ENCODE assay signal across 20 cellular contexts in the genomic region with DNA sequence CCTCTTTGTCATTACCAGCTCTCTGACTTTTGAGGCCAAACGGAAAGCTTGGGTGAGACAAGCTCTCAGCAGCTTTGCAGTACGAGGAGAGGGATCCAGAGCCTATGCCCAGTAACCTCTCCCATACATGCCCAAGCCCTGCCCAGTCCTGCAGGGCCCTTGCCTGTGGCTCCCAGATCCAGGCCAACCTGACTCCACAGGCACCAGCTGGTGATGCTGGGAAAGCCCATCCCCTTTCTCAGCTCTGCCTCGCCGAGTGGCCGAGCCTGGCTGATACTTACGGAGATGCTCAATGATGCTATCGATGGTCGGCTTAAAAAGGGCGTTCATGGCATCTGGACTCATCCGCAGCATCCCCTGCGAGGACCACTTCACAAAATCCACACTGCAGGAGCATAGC. TPM values are rescaled to one million over a fixed set of nuclear protein-coding genes. Genes with fewer than 3 reads are reported as not detected.
DNase-seq lines count a peak whose midpoint lies in the region; ATAC-seq and TF ChIP-seq lines count a peak whose summit lies in the region.
"Had no signal": no experiment of that assay in that cellular context is flagged by ENCODE, and none has a peak within 500 bp of the region (broad histone marks: within the 10 kb centered on the region; RNA-seq: fewer than 3 reads in every experiment).

No MANE protein-coding gene starts in this region.

- ATAC-seq in WTC11, result peak; percentile 24; the same call in 1 of the 2 replicates
- ATAC-seq in right lobe of liver, result no peak
- ATAC-seq in activated CD8-positive, alpha-beta T cell treated with anti-CD3 and anti-CD28 coated beads for 36 hours, result no peak
- ATAC-seq: HCT116 had no signal

- DNase-seq in NCI-H524 (lab: John Stamatoyannopoulos, UW) (peak; percentile 68 to 83), WTC11 (ENCODE audit: low spot score) (no peak), mesenteric fat pad (ENCODE audit: low spot score) (peak; percentile 71), right lobe of liver (no peak), NOMO-1 treated with dmso at 0.1 percent for 144 hours (lab: John Stamatoyannopoulos, UW; ENCODE audit: unreplicated experiment) (no peak)
- no peak for DNase-seq in activated CD8-positive, alpha-beta T cell treated with anti-CD3 and anti-CD28 coated beads for 36 hours
- DNase-seq: C1 segment of cervical spinal cord; Calu3; CD4-positive, alpha-beta memory T cell; COR-L47; DMS53; DMS79 treated with DMSO at 0.1 percent for 48 hours; GF-D8; H9 had no signal

- no peaks in the 10 kb centered on the region for H3K27me3 ChIP-seq in right lobe of liver

- H3K36me3 ChIP-seq in right lobe of liver, result no peaks in the 10 kb centered on the region

- no peaks in the 10 kb centered on the region for H3K36me3 Mint-ChIP-seq in WTC11
- H3K36me3 Mint-ChIP-seq in activated CD8-positive, alpha-beta T cell treated with anti-CD3 and anti-CD28 coated beads for 36 hours (ENCODE audit: low read depth), result no peaks in the 10 kb centered on the region
- H3K36me3 Mint-ChIP-seq: CD4-positive, alpha-beta memory T cell had no signal

- H3K27ac ChIP-seq in right lobe of liver, result no peak overlapping the region

- no peak overlapping the region for H3K4me3 Mint-ChIP-seq in WTC11
- no peak overlapping the region for H3K4me3 Mint-ChIP-seq in activated CD8-positive, alpha-beta T cell treated with anti-CD3 and anti-CD28 coated beads for 36 hours
- H3K4me3 Mint-ChIP-seq: H9 had no signal

- POLR2A ChIA-PET in WTC11 (lab: Charles Lee), result no interaction called here
- POLR2A ChIA-PET in activated CD8-positive, alpha-beta T cell treated with anti-CD3 and anti-CD28 coated beads for 36 hours (lab: Charles Lee), result no interaction called here

- WGBS in right lobe of liver (ENCODE audit: insufficient coverage, low coverage, low lambda C conversion rate, missing lambda C conversion rate), result 56% methylated on average over 2 of the region's 11 CpGs

- H3K4me3 ChIP-seq in right lobe of liver, result no peak overlapping the region

- no peak overlapping the region for H3K27ac Mint-ChIP-seq in WTC11
- no peak overlapping the region for H3K27ac Mint-ChIP-seq in activated CD8-positive, alpha-beta T cell treated with anti-CD3 and anti-CD28 coated beads for 36 hours
- H3K27ac Mint-ChIP-seq: CD4-positive, alpha-beta memory T cell; H9 had no signal

- H3K4me1 Mint-ChIP-seq in WTC11, result peaks cover 16% of the 10 kb centered on the region
- no peaks in the 10 kb centered on the region for H3K4me1 Mint-ChIP-seq in activated CD8-positive, alpha-beta T cell treated with anti-CD3 and anti-CD28 coated beads for 36 hours (ENCODE audit: low read depth)
- H3K4me1 Mint-ChIP-seq: CD4-positive, alpha-beta memory T cell had no signal

- TF ChIP-seq CTCF in WTC11 (IDR thresholded peaks at IDR 0.05) (no peak), right lobe of liver (IDR thresholded peaks at IDR 0.05) (no peak)
- TF ChIP-seq CTCF in activated CD8-positive, alpha-beta T cell treated with anti-CD3 and anti-CD28 coated beads for 36 hours (IDR thresholded peaks at IDR 0.05), result no peak

- H3K27me3 Mint-ChIP-seq in WTC11 (ENCODE audit: low read depth), result no peaks in the 10 kb centered on the region; the same call in 1 of the 2 replicates
- peaks cover 3% of the 10 kb centered on the region for H3K27me3 Mint-ChIP-seq in activated CD8-positive, alpha-beta T cell treated with anti-CD3 and anti-CD28 coated beads for 36 hours

- H3K9me3 Mint-ChIP-seq in WTC11, result no peaks in the 10 kb centered on the region
- no peaks in the 10 kb centered on the region for H3K9me3 Mint-ChIP-seq in activated CD8-positive, alpha-beta T cell treated with anti-CD3 and anti-CD28 coated beads for 36 hours
- H3K9me3 Mint-ChIP-seq: H9 had no signal

- TF ChIP-seq POLR2A in right lobe of liver (IDR thresholded peaks at IDR 0.05), result no peak

- CTCF ChIA-PET in WTC11 (lab: Charles Lee), result interaction anchor here (0.6 to 1.5 kb wide), 2 partner anchors 49 to 1568 kb away, joined by 4 to 5 read pairs; no protein-coding TSS in a partner anchor
- CTCF ChIA-PET in activated CD8-positive, alpha-beta T cell treated with anti-CD3 and anti-CD28 coated beads for 36 hours (lab: Charles Lee), result no interaction called here

- no peaks in the 10 kb centered on the region for H3K4me1 ChIP-seq in right lobe of liver

- intact Hi-C loops in right lobe of liver (cut with DNase I), result no loop called here
- intact Hi-C loops in activated CD8-positive, alpha-beta T cell treated with anti-CD3 and anti-CD28 coated beads for 36 hours (cut with micrococcal nuclease), result no loop called here

- H3K9me3 ChIP-seq in right lobe of liver, result no peaks in the 10 kb centered on the region

TF ChIP-seq in WTC11, 78 proteins besides CTCF, POLR2A, EP300 and RAD21:
- TF ChIP-seq, protein P1, sequence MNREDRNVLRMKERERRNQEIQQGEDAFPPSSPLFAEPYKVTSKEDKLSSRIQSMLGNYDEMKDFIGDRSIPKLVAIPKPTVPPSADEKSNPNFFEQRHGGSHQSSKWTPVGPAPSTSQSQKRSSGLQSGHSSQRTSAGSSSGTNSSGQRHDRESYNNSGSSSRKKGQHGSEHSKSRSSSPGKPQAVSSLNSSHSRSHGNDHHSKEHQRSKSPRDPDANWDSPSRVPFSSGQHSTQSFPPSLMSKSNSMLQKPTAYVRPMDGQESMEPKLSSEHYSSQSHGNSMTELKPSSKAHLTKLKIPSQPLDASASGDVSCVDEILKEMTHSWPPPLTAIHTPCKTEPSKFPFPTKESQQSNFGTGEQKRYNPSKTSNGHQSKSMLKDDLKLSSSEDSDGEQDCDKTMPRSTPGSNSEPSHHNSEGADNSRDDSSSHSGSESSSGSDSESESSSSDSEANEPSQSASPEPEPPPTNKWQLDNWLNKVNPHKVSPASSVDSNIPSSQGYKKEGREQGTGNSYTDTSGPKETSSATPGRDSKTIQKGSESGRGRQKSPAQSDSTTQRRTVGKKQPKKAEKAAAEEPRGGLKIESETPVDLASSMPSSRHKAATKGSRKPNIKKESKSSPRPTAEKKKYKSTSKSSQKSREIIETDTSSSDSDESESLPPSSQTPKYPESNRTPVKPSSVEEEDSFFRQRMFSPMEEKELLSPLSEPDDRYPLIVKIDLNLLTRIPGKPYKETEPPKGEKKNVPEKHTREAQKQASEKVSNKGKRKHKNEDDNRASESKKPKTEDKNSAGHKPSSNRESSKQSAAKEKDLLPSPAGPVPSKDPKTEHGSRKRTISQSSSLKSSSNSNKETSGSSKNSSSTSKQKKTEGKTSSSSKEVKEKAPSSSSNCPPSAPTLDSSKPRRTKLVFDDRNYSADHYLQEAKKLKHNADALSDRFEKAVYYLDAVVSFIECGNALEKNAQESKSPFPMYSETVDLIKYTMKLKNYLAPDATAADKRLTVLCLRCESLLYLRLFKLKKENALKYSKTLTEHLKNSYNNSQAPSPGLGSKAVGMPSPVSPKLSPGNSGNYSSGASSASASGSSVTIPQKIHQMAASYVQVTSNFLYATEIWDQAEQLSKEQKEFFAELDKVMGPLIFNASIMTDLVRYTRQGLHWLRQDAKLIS (CRISPR knock-in tag; IDR thresholded peaks at IDR 0.05; ENCODE audit: borderline replicate concordance), result no peak
- TF ChIP-seq ESRRA (CRISPR knock-in tag; IDR thresholded peaks at IDR 0.05; ENCODE audit: borderline replicate concordance), result no peak
- TF ChIP-seq PRRX2 (CRISPR knock-in tag; IDR thresholded peaks at IDR 0.05), result no peak
- no peak for TF ChIP-seq TEAD4 (CRISPR knock-in tag; IDR thresholded peaks at IDR 0.05)

RNA-seq across cellular contexts. Expression of gene PNLIPRP2, which starts 55.4 kb away (rescaled TPM):
- total RNA-seq in WTC11 (2021), result 0.28 to 0.76 TPM (median 0.57 TPM) in 3 replicates
- total RNA-seq in mesenteric fat pad, result 1.1 TPM
- not detected for total RNA-seq in right lobe of liver
- total RNA-seq in activated CD8-positive, alpha-beta T cell treated with anti-CD3 and anti-CD28 coated beads for 36 hours, result not detected
- total RNA-seq: A172; A673; Calu3; CD4-positive, alpha-beta memory T cell; Daoy; G401; H4 had no signal

Comparison
In these comparisons a context has a peak if more than half of its experiments do, and no peak if none do; other contexts are left out.
1. DNase-seq: peak in NCI-H524 (2 of 2) and mesenteric fat pad (single experiment); none in WTC11 (single experiment), right lobe of liver (0 of 3), NOMO-1 treated with dmso at 0.1 percent for 144 hours (single experiment) and activated CD8-positive, alpha-beta T cell treated with anti-CD3 and anti-CD28 coated beads for 36 hours (single experiment).